1 cellular context compared by ENCODE assay signal in the genomic region with DNA sequence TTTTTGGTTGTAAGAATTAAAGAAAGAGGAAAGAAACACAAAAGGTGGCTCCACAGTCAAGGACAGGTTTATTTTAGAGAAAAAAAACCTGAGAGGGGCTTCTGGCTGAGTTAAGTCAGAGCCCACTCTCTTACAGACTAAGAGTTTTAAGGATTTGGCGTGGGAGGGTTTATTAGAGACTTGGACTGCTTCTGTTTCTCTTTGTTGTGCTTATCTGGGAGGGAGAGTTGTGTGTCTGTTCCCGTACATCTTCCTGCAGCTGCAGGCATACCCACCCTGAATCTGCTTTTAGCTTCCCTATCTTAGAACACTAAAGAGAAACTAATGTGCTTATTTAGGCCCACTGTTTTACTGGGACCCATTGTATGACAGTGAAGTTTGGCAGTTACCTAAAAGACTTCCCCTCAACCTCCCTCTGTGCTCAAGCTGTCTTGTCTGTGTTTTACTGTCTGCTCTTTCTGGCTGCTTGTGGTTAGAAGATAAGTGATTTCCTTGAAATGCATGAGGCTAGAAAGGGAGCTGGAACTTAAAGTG.
TF ChIP-seq lines count a peak whose summit lies in the region.

No MANE protein-coding gene starts in this region.

TF ChIP-seq in SK-N-SH treated with all-trans-retinoic acid at 6 μM for 48 hours, 23 proteins besides CTCF, POLR2A, EP300 and RAD21:
- TF ChIP-seq ZNF565 (CRISPR knock-in tag; conservative IDR thresholded peaks at IDR 0.05; ENCODE audit: low read depth) (no peak), OSR1 (CRISPR knock-in tag; IDR thresholded peaks at IDR 0.05) (no peak), RARB (CRISPR knock-in tag; IDR thresholded peaks at IDR 0.05) (no peak), TSHZ2 (CRISPR knock-in tag; IDR thresholded peaks at IDR 0.05) (no peak), ZFP3 (CRISPR knock-in tag; IDR thresholded peaks at IDR 0.05) (no peak), GLIS3 (CRISPR knock-in tag; IDR thresholded peaks at IDR 0.05) (no peak), PPARA (CRISPR knock-in tag; IDR thresholded peaks at IDR 0.05; ENCODE audit: borderline replicate concordance) (no peak), SNAI2 (CRISPR knock-in tag; IDR thresholded peaks at IDR 0.05) (no peak)
